31 cellular contexts compared by ENCODE assay signal in the genomic region with DNA sequence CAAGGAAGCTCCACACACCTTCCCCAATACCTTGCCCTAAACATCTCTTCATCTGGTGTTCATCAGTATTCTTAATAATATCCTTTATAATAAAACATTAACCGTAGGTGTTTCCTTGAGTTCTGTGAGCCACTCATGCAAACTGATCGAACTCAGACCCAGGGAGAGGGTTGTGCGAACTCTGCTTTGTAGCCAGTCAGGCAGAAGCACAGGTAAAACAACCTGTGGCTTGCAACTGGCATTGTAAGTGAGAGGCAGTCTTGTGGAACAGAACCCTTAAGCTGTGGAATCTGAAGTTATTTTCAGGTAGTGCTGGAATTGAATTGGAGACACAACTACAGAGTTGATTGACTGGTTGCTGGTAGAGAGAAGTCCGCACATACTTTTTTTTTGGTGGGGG. TPM values are rescaled to one million over a fixed set of nuclear protein-coding genes. Genes with fewer than 3 reads are reported as not detected.
"Had no signal": no experiment of that assay in that cellular context is flagged by ENCODE, and none has a peak within 500 bp of the region (broad histone marks: within the 10 kb centered on the region; RNA-seq: fewer than 3 reads in every experiment).

No MANE protein-coding gene starts in this region.

- H3K27ac Mint-ChIP-seq: activated CD4-positive, alpha-beta T cell treated with anti-CD3 and anti-CD28 coated beads for 36 hours; activated naive CD4-positive, alpha-beta T cell treated with anti-CD3 and anti-CD28 coated beads, Interleukin-2, amount 50 U/mL, for 24 hours; stimulated activated naive CD8-positive, alpha-beta T cell treated with anti-CD3 and anti-CD28 coated beads, Interleukin-15, Interleukin-2, amounts not matched to agents 100 ng/mL and 50 ng/mL, for 24 hours; type B pancreatic cell had no signal

- H3K9me3 Mint-ChIP-seq: activated naive CD4-positive, alpha-beta T cell treated with anti-CD3 and anti-CD28 coated beads, Interleukin-2, amount 50 U/mL, for 24 hours; natural killer cell treated with Interleukin-12 subunit alpha and Interleukin-12 subunit beta and Interleukin-15 and Interleukin-18, amount 100 ng/mL, for 72 hours; stimulated activated naive CD8-positive, alpha-beta T cell treated with anti-CD3 and anti-CD28 coated beads, Interleukin-15, Interleukin-2, amounts not matched to agents 100 ng/mL and 50 ng/mL, for 24 hours; type B pancreatic cell had no signal

- H3K27me3 Mint-ChIP-seq: activated CD4-positive, alpha-beta T cell treated with anti-CD3 and anti-CD28 coated beads for 36 hours; activated naive CD4-positive, alpha-beta T cell treated with anti-CD3 and anti-CD28 coated beads, Interleukin-2, amount 50 U/mL, for 24 hours; natural killer cell treated with Interleukin-12 subunit alpha and Interleukin-12 subunit beta and Interleukin-15 and Interleukin-18, amount 100 ng/mL, for 72 hours; stimulated activated naive CD8-positive, alpha-beta T cell treated with anti-CD3 and anti-CD28 coated beads, Interleukin-15, Interleukin-2, amounts not matched to agents 100 ng/mL and 50 ng/mL, for 24 hours; type B pancreatic cell had no signal

- H3K9me3 ChIP-seq: esophagus squamous epithelium, heart right ventricle, left ventricle myocardium inferior, prostate gland, thoracic aorta, vagina had no signal

- ATAC-seq: activated CD4-positive, alpha-beta T cell treated with anti-CD3 and anti-CD28 coated beads for 36 hours; activated CD8-positive, alpha-beta T cell treated with anti-CD3 and anti-CD28 coated beads, Interleukin-2, amount 10 ng/mL, durations not matched to agents 7 days and 5 days; heart right ventricle; natural killer cell treated with Interleukin-12 subunit alpha and Interleukin-12 subunit beta and Interleukin-15 and Interleukin-18, amount 100 ng/mL, for 72 hours; sciatic nerve had no signal

- H3K4me1 ChIP-seq: vagina had no signal

- H3K4me3 Mint-ChIP-seq: activated CD4-positive, alpha-beta T cell treated with anti-CD3 and anti-CD28 coated beads for 36 hours; activated CD8-positive, alpha-beta T cell treated with anti-CD3 and anti-CD28 coated beads, Interleukin-2, amount 10 ng/mL, durations not matched to agents 7 days and 5 days; activated naive CD4-positive, alpha-beta T cell treated with anti-CD3 and anti-CD28 coated beads, Interleukin-2, amount 50 U/mL, for 24 hours; natural killer cell treated with Interleukin-12 subunit alpha and Interleukin-12 subunit beta and Interleukin-15 and Interleukin-18, amount 100 ng/mL, for 72 hours; stimulated activated naive CD8-positive, alpha-beta T cell treated with anti-CD3 and anti-CD28 coated beads, Interleukin-15, Interleukin-2, amounts not matched to agents 100 ng/mL and 50 ng/mL, for 24 hours; type B pancreatic cell had no signal

- H3K36me3 ChIP-seq: left ventricle myocardium inferior, prostate gland, thoracic aorta, vagina had no signal

- H3K4me3 ChIP-seq: esophagus squamous epithelium, heart right ventricle, left ventricle myocardium inferior, lung, prostate gland, skin epidermis, thoracic aorta, vagina had no signal

- DNase-seq: activated CD4-positive, alpha-beta T cell treated with anti-CD3 and anti-CD28 coated beads for 36 hours; activated CD4-positive, CD25-positive, alpha-beta regulatory T cell; activated CD8-positive, alpha-beta T cell treated with anti-CD3 and anti-CD28 coated beads, Interleukin-2, amount 10 ng/mL, durations not matched to agents 7 days and 5 days; activated gamma-delta T cell; dermis blood vessel endothelial cell; effector CD4-positive, alpha-beta T cell; esophagus squamous epithelium; foreskin melanocyte; heart right ventricle; kidney glomerular epithelial cell; left ventricle myocardium inferior; mesendoderm; retina; stimulated activated CD4-positive, alpha-beta T cell treated with anti-CD3 and anti-CD28 coated beads, Interleukin-12 subunit alpha, Interleukin-12 subunit beta, amount 100 ng/mL, for 4 hours; stimulated activated CD4-positive, alpha-beta T cell treated with anti-CD3 and anti-CD28 coated beads, Interleukin-4, amount 100 ng/mL, for 1 hour; SW 1271 had no signal

- H3K27ac ChIP-seq: epithelial cell of prostate, esophagus squamous epithelium, heart right ventricle, left ventricle myocardium inferior, prostate gland, skin epidermis, thoracic aorta, vagina had no signal

- H3K27me3 ChIP-seq: esophagus squamous epithelium, heart right ventricle, vagina had no signal

RNA-seq across cellular contexts. Expression of a gene that starts 59.2 kb away (rescaled TPM):
- total RNA-seq: activated CD8-positive, alpha-beta T cell treated with anti-CD3 and anti-CD28 coated beads, Interleukin-2, amount 10 ng/mL, durations not matched to agents 7 days and 5 days; bronchial epithelial cell; dermis blood vessel endothelial cell; esophagus squamous epithelium; glomerular endothelial cell; heart right ventricle; left ventricle myocardium inferior; osteocyte; sciatic nerve; subcutaneous adipose tissue; thoracic aorta; vagina had no signal
